ENCODE assay signal across 12 cellular contexts in the genomic region with DNA sequence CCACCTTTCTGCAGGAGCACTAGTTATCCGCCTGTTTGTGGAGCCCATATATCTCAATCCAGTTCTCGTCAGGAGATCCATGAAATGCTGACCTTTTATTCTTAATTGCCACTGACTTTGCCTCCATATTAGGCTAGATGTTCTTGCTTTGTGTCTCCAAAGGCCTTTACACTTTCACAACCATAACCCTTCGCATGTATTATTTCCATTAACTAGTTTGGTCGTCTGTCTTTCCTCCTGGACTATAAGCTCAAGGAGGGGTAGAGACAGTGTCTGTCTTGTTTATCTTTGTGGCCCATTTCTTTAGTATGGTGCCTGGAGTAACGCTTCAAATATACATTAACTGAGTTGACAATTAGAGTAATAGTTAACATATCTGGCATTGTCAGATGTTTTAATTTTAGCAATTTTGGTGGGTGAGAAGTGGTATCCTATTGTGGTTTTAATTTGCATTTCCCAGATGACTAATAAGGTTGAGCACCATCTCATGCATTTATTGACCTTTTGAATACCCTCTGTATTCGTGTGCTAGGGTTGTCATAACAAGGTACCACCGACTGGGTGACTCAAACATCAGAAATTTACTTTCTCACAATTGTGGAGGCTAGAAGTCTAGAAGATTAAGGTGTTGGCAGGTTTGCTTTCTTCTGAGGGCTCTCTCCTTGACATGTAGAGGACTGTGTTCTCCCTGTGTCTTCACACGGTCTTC. TPM values are rescaled to one million over a fixed set of nuclear protein-coding genes. Genes with fewer than 3 reads are reported as not detected.
DNase-seq lines count a peak whose midpoint lies in the region; ATAC-seq, FAIRE-seq and TF ChIP-seq lines count a peak whose summit lies in the region.
"Had no signal": no experiment of that assay in that cellular context is flagged by ENCODE, and none has a peak within 500 bp of the region (broad histone marks: within the 10 kb centered on the region; RNA-seq: fewer than 3 reads in every experiment).

No MANE protein-coding gene starts in this region.

- DNase-seq in stimulated activated CD4-positive, alpha-beta T cell treated with anti-CD3 and anti-CD28 coated beads, Interleukin-4, amount 100 ng/mL, for 24 hours: peak; percentile 26
- DNase-seq in stimulated activated CD4-positive, alpha-beta T cell treated with anti-CD3 and anti-CD28 coated beads, Interleukin-4, amount 100 ng/mL, for 1 hour: no peak
- DNase-seq in activated B cell treated with CpG ODN at 0.5 μM for 24 hours (no peak), COLO668 (lab: John Stamatoyannopoulos, UW; ENCODE audit: unreplicated experiment) (no peak), epidermal melanocyte (ENCODE audit: insufficient read length, low spot score) (no peak), kidney (no peak)
- no peak for DNase-seq in activated CD4-positive, CD25-positive, alpha-beta regulatory T cell (lab: John Stamatoyannopoulos, UW)
- DNase-seq: effector memory CD4-positive, alpha-beta T cell had no signal

- H3K27ac ChIP-seq in kidney (ENCODE audit: low read depth in 2 of 2, low read length in 2 of 2): no peak overlapping the region
- H3K27ac ChIP-seq: C4-2B had no signal

- H3K4me3 Mint-ChIP-seq in activated B cell treated with CpG ODN at 0.5 μM for 24 hours: no peak overlapping the region
- H3K4me3 Mint-ChIP-seq: WTC11 had no signal

- peaks cover 11% of the 10 kb centered on the region for H3K4me1 Mint-ChIP-seq in activated B cell treated with CpG ODN at 0.5 μM for 24 hours
- H3K4me1 Mint-ChIP-seq: WTC11 had no signal

- H3K27ac Mint-ChIP-seq in activated B cell treated with CpG ODN at 0.5 μM for 24 hours: no peak overlapping the region
- H3K27ac Mint-ChIP-seq: WTC11 had no signal

- H3K4me3 ChIP-seq in kidney (ENCODE audit: low read length in 2 of 2): no peak overlapping the region

- CTCF ChIA-PET in activated B cell treated with CpG ODN at 0.5 μM for 24 hours (lab: Charles Lee): no interaction called here

- H3K36me3 Mint-ChIP-seq in activated B cell treated with CpG ODN at 0.5 μM for 24 hours (ENCODE audit: low read depth): no peaks in the 10 kb centered on the region
- H3K36me3 Mint-ChIP-seq: WTC11 had no signal

- no peak overlapping the region for H3K9ac ChIP-seq in kidney (ENCODE audit: low read length in 2 of 2)

- FAIRE-seq in kidney (lab: Jason Lieb, UNC): no peak

- TF ChIP-seq CTCF in activated B cell treated with CpG ODN at 0.5 μM for 24 hours (IDR thresholded peaks at IDR 0.05): no peak
- TF ChIP-seq CTCF in kidney (IDR thresholded peaks at IDR 0.05; ENCODE audit: borderline replicate concordance, extremely low read depth, insufficient read depth): no peak

- no peaks in the 10 kb centered on the region for H3K36me3 ChIP-seq in kidney (ENCODE audit: control insufficient read depth in 1 of 2, insufficient read depth in 2 of 2, low read length in 2 of 2)

- peaks cover 0 to 1% of the 10 kb centered on the region in 2 donors for H3K4me1 ChIP-seq in kidney (ENCODE audit: control insufficient read depth in 1 of 2, insufficient read depth in 1 of 2, low read depth in 1 of 2, low read length in 2 of 2)

- peaks cover 4% of the 10 kb centered on the region for H3K27me3 Mint-ChIP-seq in activated B cell treated with CpG ODN at 0.5 μM for 24 hours

- intact Hi-C loops in activated B cell treated with CpG ODN at 0.5 μM for 24 hours (cut with micrococcal nuclease) (loop anchor here (2.0 kb wide), 1 partner anchor 53 kb away; no protein-coding TSS in a partner anchor), kidney (cut with DNase I) (no loop called here)

- no peaks in the 10 kb centered on the region for H3K9me3 ChIP-seq in kidney (ENCODE audit: control insufficient read depth in 1 of 2, low read length in 2 of 2)

- POLR2A ChIA-PET in activated B cell treated with CpG ODN at 0.5 μM for 24 hours (lab: Charles Lee): no interaction called here

- peak; percentile 96 for ATAC-seq in HG02938 (IDR thresholded peaks at IDR 0.05; ENCODE audit: unreplicated experiment)
- ATAC-seq in activated B cell treated with CpG ODN at 0.5 μM for 24 hours (ENCODE audit: low read depth): peak; percentile 49
- ATAC-seq: WTC11 had no signal

- H3K9me3 Mint-ChIP-seq in activated B cell treated with CpG ODN at 0.5 μM for 24 hours: no peaks in the 10 kb centered on the region

RNA-seq across cellular contexts. Expression of gene IL12RB2, which starts 21.7 kb away (rescaled TPM):
- total RNA-seq in activated B cell treated with CpG ODN at 0.5 μM for 24 hours (0.98 and 1.1 TPM in 2 replicates), kidney (1.5 TPM)
- polyA plus RNA-seq in kidney (ENCODE audit: insufficient read depth, low read depth, low replicate concordance): 0.26 TPM
- total RNA-seq: lung microvascular endothelial cell had no signal
